ENCODE assay signal across 18 cellular contexts in the genomic region with DNA sequence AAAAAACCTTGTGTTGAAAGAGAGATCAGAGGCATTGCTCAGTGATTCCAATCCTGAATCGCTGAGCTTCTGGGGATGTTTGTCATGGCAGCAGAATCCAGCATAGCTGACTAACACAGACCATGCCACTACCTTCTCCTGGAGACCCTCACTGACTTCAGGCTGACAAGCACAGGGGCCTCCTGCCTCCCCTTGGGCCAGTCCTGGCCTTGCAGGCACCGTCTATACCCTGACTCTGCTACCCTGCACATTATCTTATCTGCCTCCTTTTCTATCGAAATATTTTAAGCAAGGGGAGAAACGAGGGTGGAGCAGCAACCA.
A peak's percentile ranks its signal among the peaks of the same experiment; 100 is the strongest.
DNase-seq lines count a peak whose midpoint lies in the region; TF ChIP-seq lines count a peak whose summit lies in the region.
"Had no signal": no experiment of that assay in that cellular context is flagged by ENCODE, and none has a peak within 500 bp of the region (broad histone marks: within the 10 kb centered on the region; RNA-seq: fewer than 3 reads in every experiment).

No MANE protein-coding gene starts in this region.

- no peak overlapping the region for H3K4me3 Mint-ChIP-seq in activated naive CD4-positive, alpha-beta T cell treated with anti-CD3 and anti-CD28 coated beads, Interleukin-2, amount 50 U/mL, for 24 hours
- H3K4me3 Mint-ChIP-seq in H9, result no peak overlapping the region
- no peak overlapping the region for H3K4me3 Mint-ChIP-seq in glutamatergic neuron (ENCODE audit: unreplicated experiment)
- H3K4me3 Mint-ChIP-seq in type B pancreatic cell, result no peak overlapping the region
- H3K4me3 Mint-ChIP-seq: CD4-positive, CD25-positive, alpha-beta regulatory T cell had no signal

- no peak overlapping the region for H3K4me2 ChIP-seq in H9 (ENCODE audit: insufficient read depth, insufficient read length, low read length)

- no peaks in the 10 kb centered on the region for H3K4me1 Mint-ChIP-seq in activated naive CD4-positive, alpha-beta T cell treated with anti-CD3 and anti-CD28 coated beads, Interleukin-2, amount 50 U/mL, for 24 hours
- peaks cover 3 to 8% of the 10 kb centered on the region in 2 experiments; a peak in 2 of 4 replicates for H3K4me1 Mint-ChIP-seq in H9
- peaks cover 14% of the 10 kb centered on the region for H3K4me1 Mint-ChIP-seq in glutamatergic neuron (ENCODE audit: low read depth, unreplicated experiment)
- peaks cover 20% of the 10 kb centered on the region for H3K4me1 Mint-ChIP-seq in type B pancreatic cell (ENCODE audit: unreplicated experiment)
- H3K4me1 Mint-ChIP-seq: CD4-positive, CD25-positive, alpha-beta regulatory T cell had no signal

- H2BK15ac ChIP-seq in H9 (ENCODE audit: low read depth, low read length), result no peak overlapping the region

- no peak overlapping the region for H2AK5ac ChIP-seq in H9 (ENCODE audit: insufficient read length, low read length)

- intact Hi-C loops in uterus (cut with DNase I; ENCODE audit: low total_unique reads), result no loop called here

- H2BK20ac ChIP-seq in H9 (ENCODE audit: low read depth, low read length, poor library complexity, severe bottlenecking), result no peak overlapping the region

- H3K18ac ChIP-seq in H9 (ENCODE audit: insufficient read length, low read depth, low read length), result no peak overlapping the region

- H3K23ac ChIP-seq in H9 (ENCODE audit: insufficient read length, low read depth, low read length), result no peak overlapping the region

- H3K27ac ChIP-seq in H9 (ENCODE audit: insufficient read length, low read depth, low read length) (no peak overlapping the region), uterus (no peak overlapping the region)
- H3K27ac ChIP-seq: BLaER1, SJSA1 had no signal

- H3K56ac ChIP-seq in H9 (ENCODE audit: insufficient read length, low read depth, low read length), result no peak overlapping the region

- H4K8ac ChIP-seq in H9 (replicated peaks; ENCODE audit: insufficient read length, low read depth, low read length), result no peak overlapping the region

- H3K4me1 ChIP-seq in H9 (ENCODE audit: insufficient read depth, low read length) (no peaks in the 10 kb centered on the region), uterus (no peaks in the 10 kb centered on the region)

- no peak overlapping the region for H2BK12ac ChIP-seq in H9 (ENCODE audit: insufficient read length, low read depth, low read length)

- no peaks in the 10 kb centered on the region for H3K27me3 ChIP-seq in H9 (ENCODE audit: insufficient read depth, low read length)
- H3K27me3 ChIP-seq in uterus, result no peaks in the 10 kb centered on the region
- H3K27me3 ChIP-seq: BLaER1 had no signal

- TF ChIP-seq CTCF in H9 (conservative IDR thresholded peaks at IDR 0.05), result no peak
- TF ChIP-seq CTCF in glutamatergic neuron (IDR thresholded peaks at IDR 0.05; ENCODE audit: partially characterized antibody, unreplicated experiment), result no peak
- TF ChIP-seq CTCF in type B pancreatic cell (conservative IDR thresholded peaks at IDR 0.05), result no peak
- TF ChIP-seq CTCF in uterus (IDR thresholded peaks at IDR 0.05), result no peak

- H3T11ph ChIP-seq in H9 (ENCODE audit: low read length), result no peak overlapping the region

- H3K4ac ChIP-seq in H9 (ENCODE audit: low read depth, low read length), result no peak overlapping the region

- DNase-seq in activated naive CD4-positive, alpha-beta T cell treated with Interleukin-2 at 50 U/mL for 16 hours, result no peak
- peak; percentile 12 for DNase-seq in H9
- no peak for DNase-seq in glutamatergic neuron
- DNase-seq in type B pancreatic cell (ENCODE audit: extremely low spot score, unreplicated experiment), result peak; percentile 44
- no peak for DNase-seq in NCI-H1417 (lab: John Stamatoyannopoulos, UW)
- no peak for DNase-seq in uterus
- DNase-seq: CD4-positive, CD25-positive, alpha-beta regulatory T cell; Kasumi-1; NCI-H1092 treated with DMSO at 0.1 percent for 48 hours; NCI-H1436 treated with DMSO at 0.1 percent for 48 hours; NCI-H187 treated with DMSO at 0.1 percent for 48 hours; NCI-H524 treated with DMSO at 0.1 percent for 48 hours; NCI-H774; PC-3 had no signal

- H3K79me1 ChIP-seq in H9 (ENCODE audit: insufficient read depth, low read depth, low read length, poor library complexity, severe bottlenecking), result no peaks in the 10 kb centered on the region

- no peak overlapping the region for H4K5ac ChIP-seq in H9 (ENCODE audit: insufficient read length, low read depth, low read length)

- peak overlapping the region; percentile 30 for H3K27ac Mint-ChIP-seq in activated naive CD4-positive, alpha-beta T cell treated with anti-CD3 and anti-CD28 coated beads, Interleukin-2, amount 50 U/mL, for 24 hours
- no peak overlapping the region for H3K27ac Mint-ChIP-seq in H9
- H3K27ac Mint-ChIP-seq in glutamatergic neuron (ENCODE audit: unreplicated experiment), result peak overlapping the region; percentile 36
- H3K27ac Mint-ChIP-seq in type B pancreatic cell, result no peak overlapping the region
- H3K27ac Mint-ChIP-seq: CD4-positive, CD25-positive, alpha-beta regulatory T cell had no signal

- no peaks in the 10 kb centered on the region for H4K20me1 ChIP-seq in H9 (ENCODE audit: control insufficient read depth, insufficient read depth, insufficient read length)
- H4K20me1 ChIP-seq: BLaER1 had no signal

- H4K91ac ChIP-seq in H9 (ENCODE audit: insufficient read length, low read depth, low read length), result no peak overlapping the region

- no peak overlapping the region for H2BK5ac ChIP-seq in H9 (ENCODE audit: insufficient read length, low read length)

- H2AFZ ChIP-seq in H9 (ENCODE audit: low read length), result no peak overlapping the region

- H3K4me3 ChIP-seq in uterus, result no peak overlapping the region
- H3K4me3 ChIP-seq: BLaER1, K562, SJSA1 had no signal

- no peak for TF ChIP-seq POLR2A in uterus (IDR thresholded peaks at IDR 0.05)

- H3K27me3 Mint-ChIP-seq in activated naive CD4-positive, alpha-beta T cell treated with anti-CD3 and anti-CD28 coated beads, Interleukin-2, amount 50 U/mL, for 24 hours, result peaks cover 5% of the 10 kb centered on the region
- peaks cover 24% of the 10 kb centered on the region for H3K27me3 Mint-ChIP-seq in H9 (ENCODE audit: low read depth)
- peaks cover 3% of the 10 kb centered on the region for H3K27me3 Mint-ChIP-seq in glutamatergic neuron (ENCODE audit: unreplicated experiment)
- H3K27me3 Mint-ChIP-seq in type B pancreatic cell, result peaks cover 12% of the 10 kb centered on the region

- H3K36me3 ChIP-seq in uterus, result no peaks in the 10 kb centered on the region
- H3K36me3 ChIP-seq: BLaER1, SJSA1 had no signal

- no peaks in the 10 kb centered on the region for H3K9me3 Mint-ChIP-seq in activated naive CD4-positive, alpha-beta T cell treated with anti-CD3 and anti-CD28 coated beads, Interleukin-2, amount 50 U/mL, for 24 hours
- H3K9me3 Mint-ChIP-seq in H9, result peaks cover 4% of the 10 kb centered on the region in 2 experiments; a peak in 4 of 5 replicates
- peaks cover 7% of the 10 kb centered on the region for H3K9me3 Mint-ChIP-seq in glutamatergic neuron (ENCODE audit: unreplicated experiment)
- H3K9me3 Mint-ChIP-seq in type B pancreatic cell, result peaks cover 7% of the 10 kb centered on the region

- H3K14ac ChIP-seq in H9 (ENCODE audit: insufficient read depth, low read length), result no peak overlapping the region

- no peaks in the 10 kb centered on the region for H3K23me2 ChIP-seq in H9 (ENCODE audit: insufficient read length, low read depth, low read length, poor library complexity, severe bottlenecking)

- no CpG with 5 or more reads among the region's 4 CpGs for WGBS in H9 (ENCODE audit: extremely low coverage, insufficient read length, low lambda C conversion rate)

- H3K36me3 Mint-ChIP-seq in activated naive CD4-positive, alpha-beta T cell treated with anti-CD3 and anti-CD28 coated beads, Interleukin-2, amount 50 U/mL, for 24 hours, result no peaks in the 10 kb centered on the region
- H3K36me3 Mint-ChIP-seq in H9 (ENCODE audit: insufficient read depth in 1 of 3, low read depth in 3 of 3) (no peaks in the 10 kb centered on the region), glutamatergic neuron (ENCODE audit: unreplicated experiment) (no peaks in the 10 kb centered on the region), type B pancreatic cell (no peaks in the 10 kb centered on the region)
- H3K36me3 Mint-ChIP-seq: CD4-positive, CD25-positive, alpha-beta regulatory T cell had no signal

- H3K9me3 ChIP-seq in H9 (ENCODE audit: control insufficient read depth, low read depth, low read length) (no peaks in the 10 kb centered on the region), uterus (no peaks in the 10 kb centered on the region)
- H3K9me3 ChIP-seq: BLaER1, SJSA1 had no signal

- H2BK120ac ChIP-seq in H9 (ENCODE audit: low read depth, low read length, poor library complexity, severe bottlenecking), result no peak overlapping the region

- no peak overlapping the region for H3K9ac ChIP-seq in H9 (ENCODE audit: extremely low read depth, insufficient read length, low read length)
- H3K9ac ChIP-seq: BLaER1 had no signal

- H3K79me2 ChIP-seq in H9 (ENCODE audit: insufficient read depth, low read length), result no peaks in the 10 kb centered on the region

Comparison
In these comparisons a context has a peak if more than half of its experiments do, and no peak if none do; other contexts are left out.
1. H3K27ac Mint-ChIP-seq: peak in activated naive CD4-positive, alpha-beta T cell treated with anti-CD3 and anti-CD28 coated beads, Interleukin-2, amount 50 U/mL, for 24 hours (single experiment) and glutamatergic neuron (single experiment); none in H9 (0 of 3) and type B pancreatic cell (single experiment).
2. DNase-seq: peak in H9 (single experiment) and type B pancreatic cell (single experiment); none in activated naive CD4-positive, alpha-beta T cell treated with Interleukin-2 at 50 U/mL for 16 hours (single experiment), glutamatergic neuron (single experiment), NCI-H1417 (0 of 3) and uterus (0 of 2).